Comparison of ENCODE assay signal across 15 cellular contexts in the genomic region with DNA sequence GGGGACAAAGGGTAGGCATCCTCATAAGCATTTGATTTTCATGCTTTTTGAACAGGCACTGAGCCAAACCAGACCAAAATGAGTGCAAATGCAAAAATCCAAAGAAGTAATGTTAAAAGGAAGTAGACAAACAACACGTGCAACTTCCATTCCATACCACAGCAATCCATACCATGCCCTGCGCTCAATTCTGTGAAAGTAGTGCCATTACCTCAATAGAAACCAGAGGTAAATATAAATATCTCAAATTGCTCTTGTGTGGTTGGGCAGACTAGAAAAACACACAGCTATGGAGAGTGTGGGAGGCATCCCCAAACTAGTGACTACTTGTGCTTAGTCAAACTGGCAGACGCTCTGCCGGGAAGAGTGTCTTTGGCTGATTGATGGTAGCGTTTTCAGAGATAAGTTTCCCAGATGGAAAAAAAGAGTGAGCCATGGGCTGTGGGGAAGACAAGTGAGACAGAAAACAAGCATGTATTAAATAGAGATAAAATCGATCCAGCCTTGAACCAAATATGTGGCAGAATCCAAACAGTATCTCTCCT.
DNase-seq lines count a peak whose midpoint lies in the region; ATAC-seq, FAIRE-seq and TF ChIP-seq lines count a peak whose summit lies in the region.
"Had no signal": no experiment of that assay in that cellular context is flagged by ENCODE, and none has a peak within 500 bp of the region (broad histone marks: within the 10 kb centered on the region; RNA-seq: fewer than 3 reads in every experiment).

No MANE protein-coding gene starts in this region.

- no peak overlapping the region for H3K4me3 Mint-ChIP-seq in activated CD8-positive, alpha-beta T cell treated with anti-CD3 and anti-CD28 coated beads for 36 hours
- H3K4me3 Mint-ChIP-seq: activated naive CD4-positive, alpha-beta T cell treated with anti-CD3 and anti-CD28 coated beads, Interleukin-2, amount 10 ng/mL, durations not matched to agents 7 days and 5 days had no signal

- H3K9me3 Mint-ChIP-seq in activated CD8-positive, alpha-beta T cell treated with anti-CD3 and anti-CD28 coated beads for 36 hours: no peaks in the 10 kb centered on the region
- H3K9me3 Mint-ChIP-seq: activated naive CD4-positive, alpha-beta T cell treated with anti-CD3 and anti-CD28 coated beads, Interleukin-2, amount 10 ng/mL, durations not matched to agents 7 days and 5 days had no signal

- POLR2A ChIA-PET in GM12878 (lab: Charles Lee): interaction anchor here (0.6 to 9.5 kb wide), 17 partner anchors 11 to 163 kb away, joined by 3 to 88 read pairs (median 4); a partner anchor contains a TSS
- POLR2A ChIA-PET in activated CD8-positive, alpha-beta T cell treated with anti-CD3 and anti-CD28 coated beads for 36 hours (lab: Charles Lee): no interaction called here

- no peak overlapping the region for H3K9ac ChIP-seq in GM12878 (ENCODE audit: control insufficient read depth, insufficient read depth, low read length)

- intact Hi-C loops in GM12878 (cut with micrococcal nuclease; ENCODE audit: unreplicated experiment) (loop anchor here (1.0 kb wide), 4 partner anchors 47 to 161 kb away; no protein-coding TSS in a partner anchor), sciatic nerve (cut with DNase I) (no loop called here)
- intact Hi-C loops in activated CD8-positive, alpha-beta T cell treated with anti-CD3 and anti-CD28 coated beads for 36 hours (cut with micrococcal nuclease): no loop called here

- in situ Hi-C loops in GM12878 (cut with MboI): no loop called here

- H3K9me3 ChIP-seq in GM12878 (replicated peaks; ENCODE audit: control insufficient read depth, insufficient read depth, low read length): no peaks in the 10 kb centered on the region; the same call in 2 of the 3 replicates
- H3K9me3 ChIP-seq: stomach had no signal

- H4K20me1 ChIP-seq in GM12878 (ENCODE audit: control insufficient read depth, insufficient read depth): no peaks in the 10 kb centered on the region

- no peak for TF ChIP-seq CTCF in GM12878 (IDR thresholded peaks at IDR 0.05 in 2 of 3, conservative IDR thresholded peaks at IDR 0.05 in 1 of 3; ENCODE audit: control insufficient read depth in 2 of 3, extremely low read depth in 1 of 3, insufficient read depth in 1 of 3, low read depth in 3 of 3, low read length in 3 of 3)
- TF ChIP-seq CTCF in activated CD8-positive, alpha-beta T cell treated with anti-CD3 and anti-CD28 coated beads for 36 hours (IDR thresholded peaks at IDR 0.05): no peak

- no peaks in the 10 kb centered on the region; a peak in 1 of 4 replicates for H3K36me3 ChIP-seq in GM12878 (ENCODE audit: control insufficient read depth in 2 of 2, insufficient read depth in 2 of 2, low read length in 1 of 2)
- H3K36me3 ChIP-seq: stomach had no signal

- peaks cover 12% of the 10 kb centered on the region for H3K79me2 ChIP-seq in GM12878 (ENCODE audit: control insufficient read depth, insufficient read depth, low read length)

- H3K4me1 ChIP-seq in GM12878 (ENCODE audit: control insufficient read depth, insufficient read depth, low read length): peaks cover 23% of the 10 kb centered on the region

- no peaks in the 10 kb centered on the region for H3K36me3 Mint-ChIP-seq in activated CD8-positive, alpha-beta T cell treated with anti-CD3 and anti-CD28 coated beads for 36 hours (ENCODE audit: low read depth)
- H3K36me3 Mint-ChIP-seq: activated naive CD4-positive, alpha-beta T cell treated with anti-CD3 and anti-CD28 coated beads, Interleukin-2, amount 10 ng/mL, durations not matched to agents 7 days and 5 days had no signal

- H3K4me2 ChIP-seq in GM12878 (ENCODE audit: control insufficient read depth, insufficient read depth): peak overlapping the region; percentile 44

- WGBS in GM12878 (ENCODE audit: insufficient coverage, insufficient replicate concordance, low lambda C conversion rate, missing lambda C conversion rate): 0% methylated on average over 6 of the region's 6 CpGs

- SMC1A ChIA-PET in GM12878 (lab: Charles Lee; ENCODE audit: uncharacterized antibody, unreplicated experiment): interaction anchor here (0.7 to 13.6 kb wide), 41 partner anchors 11 to 278 kb away, joined by 3 to 177 read pairs (median 4); a partner anchor contains a TSS

- RAD21 ChIA-PET in GM12878 (lab: Charles Lee; ENCODE audit: unreplicated experiment): interaction anchor here (1.0 to 10.4 kb wide), 14 partner anchors 9 to 163 kb away, joined by 3 to 192 read pairs (median 14); a partner anchor contains a TSS

- peaks cover 5% of the 10 kb centered on the region for H3K27me3 Mint-ChIP-seq in activated CD8-positive, alpha-beta T cell treated with anti-CD3 and anti-CD28 coated beads for 36 hours
- H3K27me3 Mint-ChIP-seq: activated naive CD4-positive, alpha-beta T cell treated with anti-CD3 and anti-CD28 coated beads, Interleukin-2, amount 10 ng/mL, durations not matched to agents 7 days and 5 days had no signal

- CTCF ChIA-PET in GM12878 (lab: Yijun Ruan, JAX): interaction anchor here (1.0 to 4.3 kb wide), 12 partner anchors 10 to 280 kb away, joined by 3 to 22 read pairs (median 3); a partner anchor contains a TSS
- CTCF ChIA-PET in activated CD8-positive, alpha-beta T cell treated with anti-CD3 and anti-CD28 coated beads for 36 hours (lab: Charles Lee): no interaction called here

- no TSS peak for BruUV-seq in GM12878 (replicated peaks; lab: Mats Ljungman, UMichigan)

- TF ChIP-seq RAD21 in GM12878 (IDR thresholded peaks at IDR 0.05; ENCODE audit: insufficient read depth, low read depth, low read length): no peak

- no peak for FAIRE-seq in GM12878 (lab: Jason Lieb, UNC)
- FAIRE-seq: HepG2 had no signal

- H3K4me1 Mint-ChIP-seq in activated CD8-positive, alpha-beta T cell treated with anti-CD3 and anti-CD28 coated beads for 36 hours (ENCODE audit: low read depth): no peaks in the 10 kb centered on the region
- H3K4me1 Mint-ChIP-seq: activated naive CD4-positive, alpha-beta T cell treated with anti-CD3 and anti-CD28 coated beads, Interleukin-2, amount 10 ng/mL, durations not matched to agents 7 days and 5 days had no signal

- TF ChIP-seq POLR2A in GM12878 (IDR thresholded peaks at IDR 0.05; ENCODE audit: low read depth, low read length): no peak

- H3K27ac Mint-ChIP-seq in activated CD8-positive, alpha-beta T cell treated with anti-CD3 and anti-CD28 coated beads for 36 hours: no peak overlapping the region
- H3K27ac Mint-ChIP-seq: activated naive CD4-positive, alpha-beta T cell treated with anti-CD3 and anti-CD28 coated beads, Interleukin-2, amount 10 ng/mL, durations not matched to agents 7 days and 5 days had no signal

- H3K27ac ChIP-seq in GM12878 (ENCODE audit: control insufficient read depth, insufficient read depth): peak overlapping the region; percentile 29
- H3K27ac ChIP-seq: stomach had no signal

- H2AFZ ChIP-seq in GM12878 (ENCODE audit: control insufficient read depth, low read depth, low read length): no peak overlapping the region

- no peaks in the 10 kb centered on the region for H3K27me3 ChIP-seq in GM12878 (replicated peaks in 1 of 2; ENCODE audit: control insufficient read depth in 2 of 2, insufficient read depth in 2 of 2, low read length in 1 of 2)

- DNase-seq in DMS79 (lab: John Stamatoyannopoulos, UW) (peak; percentile 37), DMS79 treated with DMSO at 0.1 percent for 48 hours (lab: John Stamatoyannopoulos, UW) (no peak), NCI-H2171 (lab: John Stamatoyannopoulos, UW) (peak; percentile 23), GM12878 (ENCODE audit: low read depth, low spot score) (no peak), renal cortical epithelial cell (ENCODE audit: low read depth) (peak; percentile 49), cortex of kidney (lab: John Stamatoyannopoulos, UW) (no peak), sciatic nerve (ENCODE audit: low spot score) (no peak)
- DNase-seq in activated CD8-positive, alpha-beta T cell treated with anti-CD3 and anti-CD28 coated beads for 36 hours: no peak
- DNase-seq: 8988T; activated CD4-positive, alpha-beta T cell treated with anti-CD3 and anti-CD28 coated beads, Interleukin-2, amount 50 U/mL, for 48 hours; activated naive CD4-positive, alpha-beta T cell treated with anti-CD3 and anti-CD28 coated beads, Interleukin-2, amount 10 ng/mL, durations not matched to agents 7 days and 5 days; stimulated activated CD4-positive, alpha-beta T cell treated with anti-CD3 and anti-CD28 coated beads, Interleukin-4, amount 100 ng/mL, for 4 hours; SW 1271 had no signal

- ATAC-seq in GM12878 (peak; percentile 37), sciatic nerve (no peak)
- ATAC-seq in activated CD8-positive, alpha-beta T cell treated with anti-CD3 and anti-CD28 coated beads for 36 hours: no peak
- ATAC-seq: HepG2 had no signal

- 0 out of 2 replicates have a peak overlapping the region, but pooled peaks have one; percentile 3 for H3K4me3 ChIP-seq in GM12878
- H3K4me3 ChIP-seq: stomach had no signal

- peak; percentile 33 to 65; a peak in 3 of 4 replicates for TF ChIP-seq EP300 in GM12878 (IDR thresholded peaks at IDR 0.05; ENCODE audit: borderline replicate concordance in 1 of 2, control insufficient read depth in 1 of 2, low read depth in 2 of 2, low read length in 2 of 2)

TF ChIP-seq in GM12878, 131 proteins besides CTCF, POLR2A, EP300 and RAD21 (continues in another document):
- TF ChIP-seq IKZF2 (IDR thresholded peaks at IDR 0.05): peak; percentile 72 to 80
- TF ChIP-seq, protein P1, sequence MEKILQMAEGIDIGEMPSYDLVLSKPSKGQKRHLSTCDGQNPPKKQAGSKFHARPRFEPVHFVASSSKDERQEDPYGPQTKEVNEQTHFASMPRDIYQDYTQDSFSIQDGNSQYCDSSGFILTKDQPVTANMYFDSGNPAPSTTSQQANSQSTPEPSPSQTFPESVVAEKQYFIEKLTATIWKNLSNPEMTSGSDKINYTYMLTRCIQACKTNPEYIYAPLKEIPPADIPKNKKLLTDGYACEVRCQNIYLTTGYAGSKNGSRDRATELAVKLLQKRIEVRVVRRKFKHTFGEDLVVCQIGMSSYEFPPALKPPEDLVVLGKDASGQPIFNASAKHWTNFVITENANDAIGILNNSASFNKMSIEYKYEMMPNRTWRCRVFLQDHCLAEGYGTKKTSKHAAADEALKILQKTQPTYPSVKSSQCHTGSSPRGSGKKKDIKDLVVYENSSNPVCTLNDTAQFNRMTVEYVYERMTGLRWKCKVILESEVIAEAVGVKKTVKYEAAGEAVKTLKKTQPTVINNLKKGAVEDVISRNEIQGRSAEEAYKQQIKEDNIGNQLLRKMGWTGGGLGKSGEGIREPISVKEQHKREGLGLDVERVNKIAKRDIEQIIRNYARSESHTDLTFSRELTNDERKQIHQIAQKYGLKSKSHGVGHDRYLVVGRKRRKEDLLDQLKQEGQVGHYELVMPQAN (conservative IDR thresholded peaks at IDR 0.05): no peak
- peak; percentile 10; the same call in 1 of the 2 replicates for TF ChIP-seq MTA2 (IDR thresholded peaks at IDR 0.05; ENCODE audit: low read depth)
- 0 out of 4 replicates have a peak, but pooled peaks of 1 of the 2 experiments have one; percentile 39 for TF ChIP-seq CEBPB (IDR thresholded peaks at IDR 0.05; ENCODE audit: borderline replicate concordance in 1 of 2, low read depth in 2 of 2, low read length in 2 of 2)
- peak; percentile 61; the same call in 1 of the 2 replicates for TF ChIP-seq ATF7 (IDR thresholded peaks at IDR 0.05; ENCODE audit: low read depth)

Comparison
In these comparisons a context has a peak if more than half of its experiments do, and no peak if none do; other contexts are left out.
1. DNase-seq: peak in DMS79 (single experiment), NCI-H2171 (single experiment) and renal cortical epithelial cell (single experiment); none in DMS79 treated with DMSO at 0.1 percent for 48 hours (single experiment), GM12878 (single experiment), activated CD8-positive, alpha-beta T cell treated with anti-CD3 and anti-CD28 coated beads for 36 hours (single experiment), cortex of kidney (single experiment) and sciatic nerve (single experiment).